In genomic region chr11:118263694-118264567, GRCh38 we compare ENCODE assay signal across 7 cellular contexts. TPM values are rescaled to one million over a fixed set of nuclear protein-coding genes. Genes with fewer than 3 reads are reported as not detected.
DNase-seq lines count a peak whose midpoint lies in the region; ATAC-seq and TF ChIP-seq lines count a peak whose summit lies in the region.

Gene MPZL2 (minus strand): TSS chr11:118264297. CDS start chr11:118264153, 144 bp downstream.

- H3K27me3 Mint-ChIP-seq in T-cell, result peaks cover 0 to 3% of the 10 kb centered on the region in 2 donors
- H3K27me3 Mint-ChIP-seq in nephron progenitor cell (ENCODE audit: low read depth, poor library complexity), result peaks cover 96% of the 10 kb centered on the region

- H3K36me3 Mint-ChIP-seq in T-cell, result peaks cover 5% of the 10 kb centered on the region
- H3K36me3 Mint-ChIP-seq in nephron progenitor cell (ENCODE audit: low read depth), result no peaks in the 10 kb centered on the region

- H3K4me3 Mint-ChIP-seq in T-cell (peak within 1 kb of the TSS; percentile 71 to 85 (median 72)), nephron progenitor cell (peak within 1 kb of the TSS; percentile 76)

- peak; percentile 70 to 80 (median 75) for ATAC-seq in T-cell (replicated peaks in 1 of 4)
- peak; percentile 86 for ATAC-seq in esophagus mucosa
- ATAC-seq in GM19397 (IDR thresholded peaks at IDR 0.05; ENCODE audit: unreplicated experiment), result no peak
- no peak for ATAC-seq in GM19395 (IDR thresholded peaks at IDR 0.05; ENCODE audit: unreplicated experiment)

- TF ChIP-seq CTCF in nephron progenitor cell (IDR thresholded peaks at IDR 0.05), result no peak

- CTCF ChIA-PET in T-cell (lab: Charles Lee), result interaction anchor here (0.7 to 2.2 kb wide), 5 partner anchors 22 to 84 kb away, joined by 3 to 7 read pairs (median 4); no protein-coding TSS in a partner anchor

- H3K27ac Mint-ChIP-seq in T-cell (peak within 1 kb of the TSS; percentile 76 to 81), nephron progenitor cell (peak within 1 kb of the TSS; percentile 12)

- H3K4me1 Mint-ChIP-seq in T-cell, result peaks cover 29 to 46% (median 30%) of the 10 kb centered on the region in 3 donors
- H3K4me1 Mint-ChIP-seq in nephron progenitor cell, result peaks cover 30% of the 10 kb centered on the region

- H3K9me3 Mint-ChIP-seq in T-cell (no peaks in the 10 kb centered on the region), nephron progenitor cell (peaks cover 3% of the 10 kb centered on the region)

- POLR2A ChIA-PET in T-cell (lab: Charles Lee), result no interaction called here

- DNase-seq in HuH-7 (ENCODE audit: low spot score) (peak; percentile 45), T-cell (peak in 8 of 34 experiments; percentile 6 to 31 (median 20)), nephron progenitor cell (peak; percentile 14), germinal center (ENCODE audit: low spot score) (no peak)

RNA-seq across cellular contexts. Expression of gene MPZL2, which starts in this region (rescaled TPM):
- 1 to 10 TPM in 4 of 5 donors, under 1 TPM in 1; 0.85 to 5.6 (median 2.0) TPM for total RNA-seq in T-cell
- total RNA-seq in esophagus mucosa, result 457 TPM

Comparison
In these comparisons a context has a peak if more than half of its experiments do, and no peak if none do; other contexts are left out.
1. RNA of gene MPZL2 (total RNA-seq): 457 TPM in esophagus mucosa (single experiment); 0.85 to 5.6 TPM in T-cell; every median in the first group is over 10 times any median in the second.
2. ATAC-seq: peak in T-cell (4 of 4) and esophagus mucosa (single experiment); none in GM19397 (single experiment) and GM19395 (single experiment).